Comparison of ENCODE assay signal across 3 cellular contexts in the genomic region with DNA sequence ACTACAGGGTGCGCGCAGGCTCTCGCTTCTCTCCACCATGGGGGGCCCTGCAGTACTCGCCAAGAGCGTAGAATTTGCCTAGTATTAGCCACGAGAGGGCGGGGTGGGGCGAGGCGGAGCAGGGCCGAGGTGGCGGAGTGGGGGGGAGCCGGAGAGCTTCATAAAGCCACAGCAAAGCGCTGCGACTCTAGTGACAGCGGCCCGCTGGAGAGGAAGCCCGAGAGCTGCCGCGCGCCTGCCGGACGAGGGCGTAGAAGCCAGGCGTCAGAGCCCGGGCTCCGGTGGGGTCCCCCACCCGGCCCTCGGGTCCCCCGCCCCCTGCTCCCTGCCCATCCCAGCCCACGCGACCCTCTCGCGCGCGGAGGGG.
TF ChIP-seq lines count a peak whose summit lies in the region.

A gene with protein sequence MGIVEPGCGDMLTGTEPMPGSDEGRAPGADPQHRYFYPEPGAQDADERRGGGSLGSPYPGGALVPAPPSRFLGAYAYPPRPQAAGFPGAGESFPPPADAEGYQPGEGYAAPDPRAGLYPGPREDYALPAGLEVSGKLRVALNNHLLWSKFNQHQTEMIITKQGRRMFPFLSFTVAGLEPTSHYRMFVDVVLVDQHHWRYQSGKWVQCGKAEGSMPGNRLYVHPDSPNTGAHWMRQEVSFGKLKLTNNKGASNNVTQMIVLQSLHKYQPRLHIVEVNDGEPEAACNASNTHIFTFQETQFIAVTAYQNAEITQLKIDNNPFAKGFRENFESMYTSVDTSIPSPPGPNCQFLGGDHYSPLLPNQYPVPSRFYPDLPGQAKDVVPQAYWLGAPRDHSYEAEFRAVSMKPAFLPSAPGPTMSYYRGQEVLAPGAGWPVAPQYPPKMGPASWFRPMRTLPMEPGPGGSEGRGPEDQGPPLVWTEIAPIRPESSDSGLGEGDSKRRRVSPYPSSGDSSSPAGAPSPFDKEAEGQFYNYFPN (plus strand): TSS at position 190 of the 367 bp plus-strand sequence. CDS start 219 bp downstream, outside the sequence.

TF ChIP-seq in HEK293, 187 proteins besides CTCF, POLR2A, EP300 and RAD21 (continued from another document and continues in another):
- TF ChIP-seq, protein P1, sequence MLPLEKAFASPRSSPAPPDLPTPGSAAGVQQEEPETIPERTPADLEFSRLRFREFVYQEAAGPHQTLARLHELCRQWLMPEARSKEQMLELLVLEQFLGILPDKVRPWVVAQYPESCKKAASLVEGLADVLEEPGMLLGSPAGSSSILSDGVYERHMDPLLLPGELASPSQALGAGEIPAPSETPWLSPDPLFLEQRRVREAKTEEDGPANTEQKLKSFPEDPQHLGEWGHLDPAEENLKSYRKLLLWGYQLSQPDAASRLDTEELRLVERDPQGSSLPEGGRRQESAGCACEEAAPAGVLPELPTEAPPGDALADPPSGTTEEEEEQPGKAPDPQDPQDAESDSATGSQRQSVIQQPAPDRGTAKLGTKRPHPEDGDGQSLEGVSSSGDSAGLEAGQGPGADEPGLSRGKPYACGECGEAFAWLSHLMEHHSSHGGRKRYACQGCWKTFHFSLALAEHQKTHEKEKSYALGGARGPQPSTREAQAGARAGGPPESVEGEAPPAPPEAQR (tag by site-specific recombination; IDR thresholded peaks at IDR 0.05), result no peak
- TF ChIP-seq, protein P2, sequence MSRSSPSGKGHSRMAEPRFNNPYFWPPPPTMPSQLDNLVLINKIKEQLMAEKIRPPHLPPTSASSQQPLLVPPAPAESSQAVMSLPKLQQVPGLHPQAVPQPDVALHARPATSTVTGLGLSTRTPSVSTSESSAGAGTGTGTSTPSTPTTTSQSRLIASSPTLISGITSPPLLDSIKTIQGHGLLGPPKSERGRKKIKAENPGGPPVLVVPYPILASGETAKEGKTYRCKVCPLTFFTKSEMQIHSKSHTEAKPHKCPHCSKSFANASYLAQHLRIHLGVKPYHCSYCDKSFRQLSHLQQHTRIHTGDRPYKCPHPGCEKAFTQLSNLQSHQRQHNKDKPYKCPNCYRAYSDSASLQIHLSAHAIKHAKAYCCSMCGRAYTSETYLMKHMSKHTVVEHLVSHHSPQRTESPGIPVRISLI (tag by site-specific recombination; IDR thresholded peaks at IDR 0.05), result no peak
- TF ChIP-seq SP7 (tag by site-specific recombination; IDR thresholded peaks at IDR 0.05) (0 out of 2 replicates have a peak, but pooled peaks have one; percentile 25), ZNF341 (tag by site-specific recombination; IDR thresholded peaks at IDR 0.05; ENCODE audit: low read depth) (0 out of 2 replicates have a peak, but pooled peaks have one; percentile 19), ZNF175 (tag by site-specific recombination; IDR thresholded peaks at IDR 0.05) (no peak), ZNF701 (tag by site-specific recombination; IDR thresholded peaks at IDR 0.05) (no peak)
- TF ChIP-seq, protein P3, sequence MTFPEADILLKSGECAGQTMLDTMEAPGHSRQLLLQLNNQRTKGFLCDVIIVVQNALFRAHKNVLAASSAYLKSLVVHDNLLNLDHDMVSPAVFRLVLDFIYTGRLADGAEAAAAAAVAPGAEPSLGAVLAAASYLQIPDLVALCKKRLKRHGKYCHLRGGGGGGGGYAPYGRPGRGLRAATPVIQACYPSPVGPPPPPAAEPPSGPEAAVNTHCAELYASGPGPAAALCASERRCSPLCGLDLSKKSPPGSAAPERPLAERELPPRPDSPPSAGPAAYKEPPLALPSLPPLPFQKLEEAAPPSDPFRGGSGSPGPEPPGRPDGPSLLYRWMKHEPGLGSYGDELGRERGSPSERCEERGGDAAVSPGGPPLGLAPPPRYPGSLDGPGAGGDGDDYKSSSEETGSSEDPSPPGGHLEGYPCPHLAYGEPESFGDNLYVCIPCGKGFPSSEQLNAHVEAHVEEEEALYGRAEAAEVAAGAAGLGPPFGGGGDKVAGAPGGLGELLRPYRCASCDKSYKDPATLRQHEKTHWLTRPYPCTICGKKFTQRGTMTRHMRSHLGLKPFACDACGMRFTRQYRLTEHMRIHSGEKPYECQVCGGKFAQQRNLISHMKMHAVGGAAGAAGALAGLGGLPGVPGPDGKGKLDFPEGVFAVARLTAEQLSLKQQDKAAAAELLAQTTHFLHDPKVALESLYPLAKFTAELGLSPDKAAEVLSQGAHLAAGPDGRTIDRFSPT (tag by site-specific recombination; IDR thresholded peaks at IDR 0.05), result no peak

TF ChIP-seq in K562, 482 proteins besides CTCF, POLR2A, EP300 and RAD21 (continued from another document):
- TF ChIP-seq, protein P4, sequence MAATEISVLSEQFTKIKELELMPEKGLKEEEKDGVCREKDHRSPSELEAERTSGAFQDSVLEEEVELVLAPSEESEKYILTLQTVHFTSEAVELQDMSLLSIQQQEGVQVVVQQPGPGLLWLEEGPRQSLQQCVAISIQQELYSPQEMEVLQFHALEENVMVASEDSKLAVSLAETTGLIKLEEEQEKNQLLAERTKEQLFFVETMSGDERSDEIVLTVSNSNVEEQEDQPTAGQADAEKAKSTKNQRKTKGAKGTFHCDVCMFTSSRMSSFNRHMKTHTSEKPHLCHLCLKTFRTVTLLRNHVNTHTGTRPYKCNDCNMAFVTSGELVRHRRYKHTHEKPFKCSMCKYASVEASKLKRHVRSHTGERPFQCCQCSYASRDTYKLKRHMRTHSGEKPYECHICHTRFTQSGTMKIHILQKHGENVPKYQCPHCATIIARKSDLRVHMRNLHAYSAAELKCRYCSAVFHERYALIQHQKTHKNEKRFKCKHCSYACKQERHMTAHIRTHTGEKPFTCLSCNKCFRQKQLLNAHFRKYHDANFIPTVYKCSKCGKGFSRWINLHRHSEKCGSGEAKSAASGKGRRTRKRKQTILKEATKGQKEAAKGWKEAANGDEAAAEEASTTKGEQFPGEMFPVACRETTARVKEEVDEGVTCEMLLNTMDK (IDR thresholded peaks at IDR 0.05; ENCODE audit: borderline replicate concordance, insufficient read depth, low read depth, low read length, poor library complexity, severe bottlenecking), result peak; percentile 22
- TF ChIP-seq ILF3 (IDR thresholded peaks at IDR 0.05; ENCODE audit: borderline replicate concordance) (no peak), TEAD2 (tag; IDR thresholded peaks at IDR 0.05) (no peak), HNRNPK (IDR thresholded peaks at IDR 0.05; ENCODE audit: low read depth, low read length, poor library complexity, severe bottlenecking) (no peak), KLF10 (CRISPR knock-in tag; IDR thresholded peaks at IDR 0.05) (no peak), MAZ (CRISPR knock-in tag; conservative IDR thresholded peaks at IDR 0.05 in 1 of 2, IDR thresholded peaks at IDR 0.05 in 1 of 2) (0 out of 4 replicates have a peak, but pooled peaks of 1 of the 2 experiments have one; percentile 44), HSF4 (CRISPR knock-in tag; IDR thresholded peaks at IDR 0.05; ENCODE audit: borderline replicate concordance) (no peak), GTF2F1 (IDR thresholded peaks at IDR 0.05; ENCODE audit: low read depth, low read length) (no peak), GABPB2 (CRISPR knock-in tag; conservative IDR thresholded peaks at IDR 0.05) (no peak), MCM3 (IDR thresholded peaks at IDR 0.05) (no peak), MCM5 (IDR thresholded peaks at IDR 0.05; ENCODE audit: low read depth) (no peak)

TF ChIP-seq in HepG2, 621 proteins besides CTCF, POLR2A, EP300 and RAD21 (continued from another document and continues in another):
- TF ChIP-seq, protein P5, sequence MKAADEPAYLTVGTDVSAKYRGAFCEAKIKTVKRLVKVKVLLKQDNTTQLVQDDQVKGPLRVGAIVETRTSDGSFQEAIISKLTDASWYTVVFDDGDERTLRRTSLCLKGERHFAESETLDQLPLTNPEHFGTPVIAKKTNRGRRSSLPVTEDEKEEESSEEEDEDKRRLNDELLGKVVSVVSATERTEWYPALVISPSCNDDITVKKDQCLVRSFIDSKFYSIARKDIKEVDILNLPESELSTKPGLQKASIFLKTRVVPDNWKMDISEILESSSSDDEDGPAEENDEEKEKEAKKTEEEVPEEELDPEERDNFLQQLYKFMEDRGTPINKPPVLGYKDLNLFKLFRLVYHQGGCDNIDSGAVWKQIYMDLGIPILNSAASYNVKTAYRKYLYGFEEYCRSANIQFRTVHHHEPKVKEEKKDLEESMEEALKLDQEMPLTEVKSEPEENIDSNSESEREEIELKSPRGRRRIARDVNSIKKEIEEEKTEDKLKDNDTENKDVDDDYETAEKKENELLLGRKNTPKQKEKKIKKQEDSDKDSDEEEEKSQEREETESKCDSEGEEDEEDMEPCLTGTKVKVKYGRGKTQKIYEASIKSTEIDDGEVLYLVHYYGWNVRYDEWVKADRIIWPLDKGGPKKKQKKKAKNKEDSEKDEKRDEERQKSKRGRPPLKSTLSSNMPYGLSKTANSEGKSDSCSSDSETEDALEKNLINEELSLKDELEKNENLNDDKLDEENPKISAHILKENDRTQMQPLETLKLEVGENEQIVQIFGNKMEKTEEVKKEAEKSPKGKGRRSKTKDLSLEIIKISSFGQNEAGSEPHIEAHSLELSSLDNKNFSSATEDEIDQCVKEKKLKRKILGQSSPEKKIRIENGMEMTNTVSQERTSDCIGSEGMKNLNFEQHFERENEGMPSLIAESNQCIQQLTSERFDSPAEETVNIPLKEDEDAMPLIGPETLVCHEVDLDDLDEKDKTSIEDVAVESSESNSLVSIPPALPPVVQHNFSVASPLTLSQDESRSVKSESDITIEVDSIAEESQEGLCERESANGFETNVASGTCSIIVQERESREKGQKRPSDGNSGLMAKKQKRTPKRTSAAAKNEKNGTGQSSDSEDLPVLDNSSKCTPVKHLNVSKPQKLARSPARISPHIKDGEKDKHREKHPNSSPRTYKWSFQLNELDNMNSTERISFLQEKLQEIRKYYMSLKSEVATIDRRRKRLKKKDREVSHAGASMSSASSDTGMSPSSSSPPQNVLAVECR (CRISPR knock-in tag; IDR thresholded peaks at IDR 0.05; ENCODE audit: borderline replicate concordance), result peak; percentile 35; the same call in 1 of the 2 replicates
- TF ChIP-seq, protein P6, sequence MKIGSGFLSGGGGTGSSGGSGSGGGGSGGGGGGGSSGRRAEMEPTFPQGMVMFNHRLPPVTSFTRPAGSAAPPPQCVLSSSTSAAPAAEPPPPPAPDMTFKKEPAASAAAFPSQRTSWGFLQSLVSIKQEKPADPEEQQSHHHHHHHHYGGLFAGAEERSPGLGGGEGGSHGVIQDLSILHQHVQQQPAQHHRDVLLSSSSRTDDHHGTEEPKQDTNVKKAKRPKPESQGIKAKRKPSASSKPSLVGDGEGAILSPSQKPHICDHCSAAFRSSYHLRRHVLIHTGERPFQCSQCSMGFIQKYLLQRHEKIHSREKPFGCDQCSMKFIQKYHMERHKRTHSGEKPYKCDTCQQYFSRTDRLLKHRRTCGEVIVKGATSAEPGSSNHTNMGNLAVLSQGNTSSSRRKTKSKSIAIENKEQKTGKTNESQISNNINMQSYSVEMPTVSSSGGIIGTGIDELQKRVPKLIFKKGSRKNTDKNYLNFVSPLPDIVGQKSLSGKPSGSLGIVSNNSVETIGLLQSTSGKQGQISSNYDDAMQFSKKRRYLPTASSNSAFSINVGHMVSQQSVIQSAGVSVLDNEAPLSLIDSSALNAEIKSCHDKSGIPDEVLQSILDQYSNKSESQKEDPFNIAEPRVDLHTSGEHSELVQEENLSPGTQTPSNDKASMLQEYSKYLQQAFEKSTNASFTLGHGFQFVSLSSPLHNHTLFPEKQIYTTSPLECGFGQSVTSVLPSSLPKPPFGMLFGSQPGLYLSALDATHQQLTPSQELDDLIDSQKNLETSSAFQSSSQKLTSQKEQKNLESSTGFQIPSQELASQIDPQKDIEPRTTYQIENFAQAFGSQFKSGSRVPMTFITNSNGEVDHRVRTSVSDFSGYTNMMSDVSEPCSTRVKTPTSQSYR (CRISPR knock-in tag; IDR thresholded peaks at IDR 0.05; ENCODE audit: borderline replicate concordance), result 0 out of 2 replicates have a peak, but pooled peaks have one; percentile 8
- TF ChIP-seq MTF2 (CRISPR knock-in tag; IDR thresholded peaks at IDR 0.05; ENCODE audit: borderline replicate concordance), result 0 out of 2 replicates have a peak, but pooled peaks have one; percentile 86
- TF ChIP-seq, protein P7, sequence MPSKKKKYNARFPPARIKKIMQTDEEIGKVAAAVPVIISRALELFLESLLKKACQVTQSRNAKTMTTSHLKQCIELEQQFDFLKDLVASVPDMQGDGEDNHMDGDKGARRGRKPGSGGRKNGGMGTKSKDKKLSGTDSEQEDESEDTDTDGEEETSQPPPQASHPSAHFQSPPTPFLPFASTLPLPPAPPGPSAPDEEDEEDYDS (CRISPR knock-in tag; IDR thresholded peaks at IDR 0.05), result 0 out of 2 replicates have a peak, but pooled peaks have one; percentile 28
- TF ChIP-seq ZBTB7B (CRISPR knock-in tag; IDR thresholded peaks at IDR 0.05), result 0 out of 2 replicates have a peak, but pooled peaks have one; percentile 55
- 0 out of 2 replicates have a peak, but pooled peaks have one; percentile 29 for TF ChIP-seq RFXAP (CRISPR knock-in tag; IDR thresholded peaks at IDR 0.05; ENCODE audit: borderline replicate concordance)
- TF ChIP-seq, protein P8, sequence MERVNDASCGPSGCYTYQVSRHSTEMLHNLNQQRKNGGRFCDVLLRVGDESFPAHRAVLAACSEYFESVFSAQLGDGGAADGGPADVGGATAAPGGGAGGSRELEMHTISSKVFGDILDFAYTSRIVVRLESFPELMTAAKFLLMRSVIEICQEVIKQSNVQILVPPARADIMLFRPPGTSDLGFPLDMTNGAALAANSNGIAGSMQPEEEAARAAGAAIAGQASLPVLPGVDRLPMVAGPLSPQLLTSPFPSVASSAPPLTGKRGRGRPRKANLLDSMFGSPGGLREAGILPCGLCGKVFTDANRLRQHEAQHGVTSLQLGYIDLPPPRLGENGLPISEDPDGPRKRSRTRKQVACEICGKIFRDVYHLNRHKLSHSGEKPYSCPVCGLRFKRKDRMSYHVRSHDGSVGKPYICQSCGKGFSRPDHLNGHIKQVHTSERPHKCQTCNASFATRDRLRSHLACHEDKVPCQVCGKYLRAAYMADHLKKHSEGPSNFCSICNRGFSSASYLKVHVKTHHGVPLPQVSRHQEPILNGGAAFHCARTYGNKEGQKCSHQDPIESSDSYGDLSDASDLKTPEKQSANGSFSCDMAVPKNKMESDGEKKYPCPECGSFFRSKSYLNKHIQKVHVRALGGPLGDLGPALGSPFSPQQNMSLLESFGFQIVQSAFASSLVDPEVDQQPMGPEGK (CRISPR knock-in tag; IDR thresholded peaks at IDR 0.05), result peak; percentile 64
- TF ChIP-seq, protein P9, sequence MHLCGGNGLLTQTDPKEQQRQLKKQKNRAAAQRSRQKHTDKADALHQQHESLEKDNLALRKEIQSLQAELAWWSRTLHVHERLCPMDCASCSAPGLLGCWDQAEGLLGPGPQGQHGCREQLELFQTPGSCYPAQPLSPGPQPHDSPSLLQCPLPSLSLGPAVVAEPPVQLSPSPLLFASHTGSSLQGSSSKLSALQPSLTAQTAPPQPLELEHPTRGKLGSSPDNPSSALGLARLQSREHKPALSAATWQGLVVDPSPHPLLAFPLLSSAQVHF (CRISPR knock-in tag; IDR thresholded peaks at IDR 0.05), result 0 out of 2 replicates have a peak, but pooled peaks have one; percentile 44
- 0 out of 2 replicates have a peak, but pooled peaks have one; percentile 39 for TF ChIP-seq ZFX (CRISPR knock-in tag; IDR thresholded peaks at IDR 0.05; ENCODE audit: low read depth)
- TF ChIP-seq, protein P10, sequence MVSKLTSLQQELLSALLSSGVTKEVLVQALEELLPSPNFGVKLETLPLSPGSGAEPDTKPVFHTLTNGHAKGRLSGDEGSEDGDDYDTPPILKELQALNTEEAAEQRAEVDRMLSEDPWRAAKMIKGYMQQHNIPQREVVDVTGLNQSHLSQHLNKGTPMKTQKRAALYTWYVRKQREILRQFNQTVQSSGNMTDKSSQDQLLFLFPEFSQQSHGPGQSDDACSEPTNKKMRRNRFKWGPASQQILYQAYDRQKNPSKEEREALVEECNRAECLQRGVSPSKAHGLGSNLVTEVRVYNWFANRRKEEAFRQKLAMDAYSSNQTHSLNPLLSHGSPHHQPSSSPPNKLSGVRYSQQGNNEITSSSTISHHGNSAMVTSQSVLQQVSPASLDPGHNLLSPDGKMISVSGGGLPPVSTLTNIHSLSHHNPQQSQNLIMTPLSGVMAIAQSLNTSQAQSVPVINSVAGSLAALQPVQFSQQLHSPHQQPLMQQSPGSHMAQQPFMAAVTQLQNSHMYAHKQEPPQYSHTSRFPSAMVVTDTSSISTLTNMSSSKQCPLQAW (CRISPR knock-in tag; IDR thresholded peaks at IDR 0.05), result 0 out of 2 replicates have a peak, but pooled peaks have one; percentile 48
